In the genomic region with DNA sequence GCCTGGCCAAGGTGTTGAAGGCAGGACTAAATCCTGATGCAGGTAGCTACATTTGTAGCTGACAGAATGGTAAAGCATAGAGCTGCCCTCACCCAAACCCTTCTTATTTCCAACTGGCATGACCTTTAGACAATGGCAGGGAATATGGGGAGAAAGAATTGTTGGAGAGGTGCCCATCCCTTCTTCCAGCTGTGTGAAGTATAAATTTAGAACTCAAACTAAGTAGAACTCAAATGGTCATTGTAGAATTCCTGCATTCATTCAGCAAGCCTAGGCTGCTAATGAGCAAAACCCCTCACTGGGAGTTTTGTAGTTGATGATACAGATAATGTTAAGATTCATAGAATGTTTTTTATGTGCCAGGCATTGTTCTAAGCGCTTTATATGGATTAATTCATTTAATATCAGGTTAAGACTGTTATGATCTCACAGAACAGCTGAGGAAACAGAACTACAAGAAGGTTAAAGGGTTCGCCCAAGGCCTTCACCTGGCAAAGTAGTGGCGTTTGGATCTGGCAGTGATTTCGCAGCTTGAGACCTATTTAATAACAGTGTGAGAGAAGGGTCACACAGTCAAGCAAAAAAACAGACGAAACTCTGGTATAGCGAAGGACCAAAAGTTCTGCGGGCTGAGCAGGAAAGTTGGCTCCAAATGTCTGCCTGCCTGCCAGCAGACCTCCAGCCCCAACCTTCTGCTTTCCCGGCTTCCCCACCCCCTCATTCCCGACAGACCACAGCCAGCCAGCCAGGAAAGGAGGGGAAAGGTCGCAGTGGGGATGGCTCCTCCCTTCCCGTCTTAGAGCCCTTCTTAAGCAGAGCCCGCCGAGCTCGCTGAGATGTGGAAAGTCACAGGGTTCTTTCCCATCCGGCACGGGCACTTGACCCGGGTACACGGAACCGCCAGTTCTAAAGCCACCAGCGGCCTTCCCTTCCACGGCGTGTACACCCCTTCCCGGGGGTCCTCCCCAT, we compare ENCODE assay signal across 1 cellular context.
TF ChIP-seq lines count a peak whose summit lies in the region.

No MANE protein-coding gene starts in this region.

TF ChIP-seq in H1, 55 proteins besides CTCF, POLR2A, EP300 and RAD21:
- TF ChIP-seq BRCA1 (IDR thresholded peaks at IDR 0.05; ENCODE audit: low read depth, low read length) (no peak), TBP (IDR thresholded peaks at IDR 0.05; ENCODE audit: low read depth, low read length) (peak; percentile 44; the same call in 1 of the 2 replicates), SAP30 (IDR thresholded peaks at IDR 0.05; ENCODE audit: insufficient read depth, insufficient replicate concordance, low read length) (no peak), CHD2 (IDR thresholded peaks at IDR 0.05; ENCODE audit: low read length) (0 out of 2 replicates have a peak, but pooled peaks have one; percentile 8), TCF12 (IDR thresholded peaks at IDR 0.05; ENCODE audit: low read depth, low read length) (no peak), SP1 (IDR thresholded peaks at IDR 0.05; ENCODE audit: low read depth, low read length) (peak; percentile 80; the same call in 1 of the 2 replicates), EGR1 (IDR thresholded peaks at IDR 0.05; ENCODE audit: borderline replicate concordance, low read depth, low read length) (peak; percentile 64; the same call in 1 of the 2 replicates), ASH2L (IDR thresholded peaks at IDR 0.05; ENCODE audit: low read length) (no peak), PHF8 (conservative IDR thresholded peaks at IDR 0.05; ENCODE audit: low read depth, low read length) (no peak), EZH2 (IDR thresholded peaks at IDR 0.05; ENCODE audit: low read depth, low read length, severe bottlenecking) (no peak), SP4 (IDR thresholded peaks at IDR 0.05; ENCODE audit: low read length) (no peak), RFX5 (IDR thresholded peaks at IDR 0.05; ENCODE audit: borderline replicate concordance, low read depth, low read length) (no peak), TAF1 (IDR thresholded peaks at IDR 0.05; ENCODE audit: low read depth, low read length) (0 out of 2 replicates have a peak, but pooled peaks have one; percentile 31), POLR2AphosphoS5 (IDR thresholded peaks at IDR 0.05; ENCODE audit: low read depth, low read length) (peak; percentile 31; the same call in 1 of the 2 replicates), SIRT6 (IDR thresholded peaks at IDR 0.05; ENCODE audit: low read length) (no peak), NRF1 (IDR thresholded peaks at IDR 0.05; ENCODE audit: low read depth, low read length) (no peak), NANOG (IDR thresholded peaks at IDR 0.05; ENCODE audit: insufficient read depth, low read depth, low read length, poor library complexity, severe bottlenecking) (no peak), BACH1 (IDR thresholded peaks at IDR 0.05; ENCODE audit: low read length) (peak; percentile 5; the same call in 1 of the 2 replicates), FOSL1 (IDR thresholded peaks at IDR 0.05; ENCODE audit: insufficient read depth, low read depth, low read length) (no peak), RNF2 (IDR thresholded peaks at IDR 0.05; ENCODE audit: borderline replicate concordance, low read depth, low read length, missing control alignments, poor library complexity, severe bottlenecking) (no peak), CBX8 (IDR thresholded peaks at IDR 0.05; ENCODE audit: borderline replicate concordance, low read depth, low read length) (no peak), KDM1A (IDR thresholded peaks at IDR 0.05; ENCODE audit: borderline replicate concordance, low read length) (no peak), KDM4A (IDR thresholded peaks at IDR 0.05; ENCODE audit: low read depth, low read length, severe bottlenecking) (no peak), TAF7 (optimal IDR thresholded peaks at IDR 0.05; ENCODE audit: borderline replicate concordance, low read depth, low read length) (no peak), SIN3A (conservative IDR thresholded peaks at IDR 0.05 in 1 of 2, IDR thresholded peaks at IDR 0.05 in 1 of 2; ENCODE audit: low read depth in 1 of 2, low read length in 2 of 2) (no peak), SIX5 (IDR thresholded peaks at IDR 0.05; ENCODE audit: low read depth, low read length) (no peak), SP2 (IDR thresholded peaks at IDR 0.05; ENCODE audit: low read length) (no peak), HDAC6 (IDR thresholded peaks at IDR 0.05; ENCODE audit: low read depth, low read length) (no peak), RBBP5 (IDR thresholded peaks at IDR 0.05; ENCODE audit: borderline replicate concordance, low read depth, low read length) (peak; percentile 88; the same call in 1 of the 2 replicates), KDM5A (IDR thresholded peaks at IDR 0.05; ENCODE audit: low read length) (no peak), GABPA (IDR thresholded peaks at IDR 0.05; ENCODE audit: borderline replicate concordance, insufficient read depth, low read length) (no peak), BCL11A (IDR thresholded peaks at IDR 0.05; ENCODE audit: low read depth in 2 of 2, low read length in 2 of 2) (no peak), JUND (IDR thresholded peaks at IDR 0.05; ENCODE audit: low read length) (no peak), CHD1 (IDR thresholded peaks at IDR 0.05; ENCODE audit: low read depth, low read length) (no peak), ZNF274 (IDR thresholded peaks at IDR 0.05; ENCODE audit: borderline replicate concordance, extremely low read depth, low read length) (no peak), SUZ12 (IDR thresholded peaks at IDR 0.05; ENCODE audit: low read length) (no peak), MAFK (IDR thresholded peaks at IDR 0.05; ENCODE audit: low read depth, low read length) (no peak), RXRA (IDR thresholded peaks at IDR 0.05; ENCODE audit: insufficient read depth, low read depth, low read length) (peak; percentile 73; the same call in 1 of the 2 replicates), YY1 (IDR thresholded peaks at IDR 0.05; ENCODE audit: low read depth, low read length) (0 out of 2 replicates have a peak, but pooled peaks have one; percentile 12), CREB1 (IDR thresholded peaks at IDR 0.05) (no peak), TEAD4 (IDR thresholded peaks at IDR 0.05; ENCODE audit: low read depth, low read length) (no peak)
- TF ChIP-seq, protein P1, sequence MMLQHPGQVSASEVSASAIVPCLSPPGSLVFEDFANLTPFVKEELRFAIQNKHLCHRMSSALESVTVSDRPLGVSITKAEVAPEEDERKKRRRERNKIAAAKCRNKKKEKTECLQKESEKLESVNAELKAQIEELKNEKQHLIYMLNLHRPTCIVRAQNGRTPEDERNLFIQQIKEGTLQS (IDR thresholded peaks at IDR 0.05; ENCODE audit: insufficient read depth, low read depth, low read length) = no peak
- TF ChIP-seq, protein P2, sequence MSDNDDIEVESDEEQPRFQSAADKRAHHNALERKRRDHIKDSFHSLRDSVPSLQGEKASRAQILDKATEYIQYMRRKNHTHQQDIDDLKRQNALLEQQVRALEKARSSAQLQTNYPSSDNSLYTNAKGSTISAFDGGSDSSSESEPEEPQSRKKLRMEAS (IDR thresholded peaks at IDR 0.05) = no peak
- TF ChIP-seq, protein P3, sequence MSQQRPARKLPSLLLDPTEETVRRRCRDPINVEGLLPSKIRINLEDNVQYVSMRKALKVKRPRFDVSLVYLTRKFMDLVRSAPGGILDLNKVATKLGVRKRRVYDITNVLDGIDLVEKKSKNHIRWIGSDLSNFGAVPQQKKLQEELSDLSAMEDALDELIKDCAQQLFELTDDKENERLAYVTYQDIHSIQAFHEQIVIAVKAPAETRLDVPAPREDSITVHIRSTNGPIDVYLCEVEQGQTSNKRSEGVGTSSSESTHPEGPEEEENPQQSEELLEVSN (IDR thresholded peaks at IDR 0.05) = 0 out of 2 replicates have a peak, but pooled peaks have one; percentile 35
- TF ChIP-seq, protein P4, sequence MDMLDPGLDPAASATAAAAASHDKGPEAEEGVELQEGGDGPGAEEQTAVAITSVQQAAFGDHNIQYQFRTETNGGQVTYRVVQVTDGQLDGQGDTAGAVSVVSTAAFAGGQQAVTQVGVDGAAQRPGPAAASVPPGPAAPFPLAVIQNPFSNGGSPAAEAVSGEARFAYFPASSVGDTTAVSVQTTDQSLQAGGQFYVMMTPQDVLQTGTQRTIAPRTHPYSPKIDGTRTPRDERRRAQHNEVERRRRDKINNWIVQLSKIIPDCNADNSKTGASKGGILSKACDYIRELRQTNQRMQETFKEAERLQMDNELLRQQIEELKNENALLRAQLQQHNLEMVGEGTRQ (IDR thresholded peaks at IDR 0.05; ENCODE audit: low read length) = no peak
- TF ChIP-seq, protein P5, sequence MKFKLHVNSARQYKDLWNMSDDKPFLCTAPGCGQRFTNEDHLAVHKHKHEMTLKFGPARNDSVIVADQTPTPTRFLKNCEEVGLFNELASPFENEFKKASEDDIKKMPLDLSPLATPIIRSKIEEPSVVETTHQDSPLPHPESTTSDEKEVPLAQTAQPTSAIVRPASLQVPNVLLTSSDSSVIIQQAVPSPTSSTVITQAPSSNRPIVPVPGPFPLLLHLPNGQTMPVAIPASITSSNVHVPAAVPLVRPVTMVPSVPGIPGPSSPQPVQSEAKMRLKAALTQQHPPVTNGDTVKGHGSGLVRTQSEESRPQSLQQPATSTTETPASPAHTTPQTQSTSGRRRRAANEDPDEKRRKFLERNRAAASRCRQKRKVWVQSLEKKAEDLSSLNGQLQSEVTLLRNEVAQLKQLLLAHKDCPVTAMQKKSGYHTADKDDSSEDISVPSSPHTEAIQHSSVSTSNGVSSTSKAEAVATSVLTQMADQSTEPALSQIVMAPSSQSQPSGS (IDR thresholded peaks at IDR 0.05; ENCODE audit: low read length) = no peak
